Comparison of ENCODE assay signal across 1 cellular context in the genomic region with DNA sequence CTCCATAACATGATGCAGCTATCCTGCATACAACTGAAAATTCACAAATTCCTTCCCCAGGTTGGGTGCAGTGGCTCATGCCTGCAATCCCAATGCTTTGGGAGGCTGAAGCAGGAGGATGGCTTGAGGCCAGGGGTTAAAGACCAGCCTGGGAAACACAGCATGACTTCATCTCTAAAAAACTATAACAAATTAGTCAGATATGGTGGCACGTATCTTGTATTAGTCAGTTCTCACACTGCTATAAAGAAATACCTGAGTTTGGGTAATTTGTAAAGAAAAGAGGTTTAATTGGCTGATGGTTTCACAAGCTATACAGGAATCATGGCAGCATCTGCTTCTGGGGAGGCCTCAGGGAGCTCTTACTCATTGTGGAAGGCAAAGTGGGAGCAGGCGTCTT.
TF ChIP-seq lines count a peak whose summit lies in the region.

No MANE protein-coding gene starts in this region.

TF ChIP-seq in HepG2, 621 proteins besides CTCF, POLR2A, EP300 and RAD21 (continued from another document):
- TF ChIP-seq, protein P1, sequence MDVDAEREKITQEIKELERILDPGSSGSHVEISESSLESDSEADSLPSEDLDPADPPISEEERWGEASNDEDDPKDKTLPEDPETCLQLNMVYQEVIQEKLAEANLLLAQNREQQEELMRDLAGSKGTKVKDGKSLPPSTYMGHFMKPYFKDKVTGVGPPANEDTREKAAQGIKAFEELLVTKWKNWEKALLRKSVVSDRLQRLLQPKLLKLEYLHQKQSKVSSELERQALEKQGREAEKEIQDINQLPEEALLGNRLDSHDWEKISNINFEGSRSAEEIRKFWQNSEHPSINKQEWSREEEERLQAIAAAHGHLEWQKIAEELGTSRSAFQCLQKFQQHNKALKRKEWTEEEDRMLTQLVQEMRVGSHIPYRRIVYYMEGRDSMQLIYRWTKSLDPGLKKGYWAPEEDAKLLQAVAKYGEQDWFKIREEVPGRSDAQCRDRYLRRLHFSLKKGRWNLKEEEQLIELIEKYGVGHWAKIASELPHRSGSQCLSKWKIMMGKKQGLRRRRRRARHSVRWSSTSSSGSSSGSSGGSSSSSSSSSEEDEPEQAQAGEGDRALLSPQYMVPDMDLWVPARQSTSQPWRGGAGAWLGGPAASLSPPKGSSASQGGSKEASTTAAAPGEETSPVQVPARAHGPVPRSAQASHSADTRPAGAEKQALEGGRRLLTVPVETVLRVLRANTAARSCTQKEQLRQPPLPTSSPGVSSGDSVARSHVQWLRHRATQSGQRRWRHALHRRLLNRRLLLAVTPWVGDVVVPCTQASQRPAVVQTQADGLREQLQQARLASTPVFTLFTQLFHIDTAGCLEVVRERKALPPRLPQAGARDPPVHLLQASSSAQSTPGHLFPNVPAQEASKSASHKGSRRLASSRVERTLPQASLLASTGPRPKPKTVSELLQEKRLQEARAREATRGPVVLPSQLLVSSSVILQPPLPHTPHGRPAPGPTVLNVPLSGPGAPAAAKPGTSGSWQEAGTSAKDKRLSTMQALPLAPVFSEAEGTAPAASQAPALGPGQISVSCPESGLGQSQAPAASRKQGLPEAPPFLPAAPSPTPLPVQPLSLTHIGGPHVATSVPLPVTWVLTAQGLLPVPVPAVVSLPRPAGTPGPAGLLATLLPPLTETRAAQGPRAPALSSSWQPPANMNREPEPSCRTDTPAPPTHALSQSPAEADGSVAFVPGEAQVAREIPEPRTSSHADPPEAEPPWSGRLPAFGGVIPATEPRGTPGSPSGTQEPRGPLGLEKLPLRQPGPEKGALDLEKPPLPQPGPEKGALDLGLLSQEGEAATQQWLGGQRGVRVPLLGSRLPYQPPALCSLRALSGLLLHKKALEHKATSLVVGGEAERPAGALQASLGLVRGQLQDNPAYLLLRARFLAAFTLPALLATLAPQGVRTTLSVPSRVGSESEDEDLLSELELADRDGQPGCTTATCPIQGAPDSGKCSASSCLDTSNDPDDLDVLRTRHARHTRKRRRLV (CRISPR knock-in tag; IDR thresholded peaks at IDR 0.05), result no peak
- TF ChIP-seq DNMT1 (CRISPR knock-in tag; IDR thresholded peaks at IDR 0.05) (no peak), ZNF564 (CRISPR knock-in tag; IDR thresholded peaks at IDR 0.05) (no peak), HDAC6 (IDR thresholded peaks at IDR 0.05; ENCODE audit: low read depth, low read length) (no peak), PTBP1 (IDR thresholded peaks at IDR 0.05; ENCODE audit: low read depth, low read length, poor library complexity, severe bottlenecking) (no peak), ELF4 (CRISPR knock-in tag; IDR thresholded peaks at IDR 0.05; ENCODE audit: borderline replicate concordance) (no peak), ZNF615 (CRISPR knock-in tag; IDR thresholded peaks at IDR 0.05; ENCODE audit: borderline replicate concordance) (no peak), PHB2 (IDR thresholded peaks at IDR 0.05; ENCODE audit: partially characterized antibody) (no peak)
- TF ChIP-seq, protein P2, sequence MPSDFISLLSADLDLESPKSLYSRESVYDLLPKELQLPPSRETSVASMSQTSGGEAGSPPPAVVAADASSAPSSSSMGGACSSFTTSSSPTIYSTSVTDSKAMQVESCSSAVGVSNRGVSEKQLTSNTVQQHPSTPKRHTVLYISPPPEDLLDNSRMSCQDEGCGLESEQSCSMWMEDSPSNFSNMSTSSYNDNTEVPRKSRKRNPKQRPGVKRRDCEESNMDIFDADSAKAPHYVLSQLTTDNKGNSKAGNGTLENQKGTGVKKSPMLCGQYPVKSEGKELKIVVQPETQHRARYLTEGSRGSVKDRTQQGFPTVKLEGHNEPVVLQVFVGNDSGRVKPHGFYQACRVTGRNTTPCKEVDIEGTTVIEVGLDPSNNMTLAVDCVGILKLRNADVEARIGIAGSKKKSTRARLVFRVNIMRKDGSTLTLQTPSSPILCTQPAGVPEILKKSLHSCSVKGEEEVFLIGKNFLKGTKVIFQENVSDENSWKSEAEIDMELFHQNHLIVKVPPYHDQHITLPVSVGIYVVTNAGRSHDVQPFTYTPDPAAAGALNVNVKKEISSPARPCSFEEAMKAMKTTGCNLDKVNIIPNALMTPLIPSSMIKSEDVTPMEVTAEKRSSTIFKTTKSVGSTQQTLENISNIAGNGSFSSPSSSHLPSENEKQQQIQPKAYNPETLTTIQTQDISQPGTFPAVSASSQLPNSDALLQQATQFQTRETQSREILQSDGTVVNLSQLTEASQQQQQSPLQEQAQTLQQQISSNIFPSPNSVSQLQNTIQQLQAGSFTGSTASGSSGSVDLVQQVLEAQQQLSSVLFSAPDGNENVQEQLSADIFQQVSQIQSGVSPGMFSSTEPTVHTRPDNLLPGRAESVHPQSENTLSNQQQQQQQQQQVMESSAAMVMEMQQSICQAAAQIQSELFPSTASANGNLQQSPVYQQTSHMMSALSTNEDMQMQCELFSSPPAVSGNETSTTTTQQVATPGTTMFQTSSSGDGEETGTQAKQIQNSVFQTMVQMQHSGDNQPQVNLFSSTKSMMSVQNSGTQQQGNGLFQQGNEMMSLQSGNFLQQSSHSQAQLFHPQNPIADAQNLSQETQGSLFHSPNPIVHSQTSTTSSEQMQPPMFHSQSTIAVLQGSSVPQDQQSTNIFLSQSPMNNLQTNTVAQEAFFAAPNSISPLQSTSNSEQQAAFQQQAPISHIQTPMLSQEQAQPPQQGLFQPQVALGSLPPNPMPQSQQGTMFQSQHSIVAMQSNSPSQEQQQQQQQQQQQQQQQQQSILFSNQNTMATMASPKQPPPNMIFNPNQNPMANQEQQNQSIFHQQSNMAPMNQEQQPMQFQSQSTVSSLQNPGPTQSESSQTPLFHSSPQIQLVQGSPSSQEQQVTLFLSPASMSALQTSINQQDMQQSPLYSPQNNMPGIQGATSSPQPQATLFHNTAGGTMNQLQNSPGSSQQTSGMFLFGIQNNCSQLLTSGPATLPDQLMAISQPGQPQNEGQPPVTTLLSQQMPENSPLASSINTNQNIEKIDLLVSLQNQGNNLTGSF (CRISPR knock-in tag; IDR thresholded peaks at IDR 0.05), result no peak
- TF ChIP-seq, protein P3, sequence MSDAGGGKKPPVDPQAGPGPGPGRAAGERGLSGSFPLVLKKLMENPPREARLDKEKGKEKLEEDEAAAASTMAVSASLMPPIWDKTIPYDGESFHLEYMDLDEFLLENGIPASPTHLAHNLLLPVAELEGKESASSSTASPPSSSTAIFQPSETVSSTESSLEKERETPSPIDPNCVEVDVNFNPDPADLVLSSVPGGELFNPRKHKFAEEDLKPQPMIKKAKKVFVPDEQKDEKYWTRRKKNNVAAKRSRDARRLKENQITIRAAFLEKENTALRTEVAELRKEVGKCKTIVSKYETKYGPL (CRISPR knock-in tag; IDR thresholded peaks at IDR 0.05), result no peak
